15 cellular contexts compared by ENCODE assay signal in the genomic region with DNA sequence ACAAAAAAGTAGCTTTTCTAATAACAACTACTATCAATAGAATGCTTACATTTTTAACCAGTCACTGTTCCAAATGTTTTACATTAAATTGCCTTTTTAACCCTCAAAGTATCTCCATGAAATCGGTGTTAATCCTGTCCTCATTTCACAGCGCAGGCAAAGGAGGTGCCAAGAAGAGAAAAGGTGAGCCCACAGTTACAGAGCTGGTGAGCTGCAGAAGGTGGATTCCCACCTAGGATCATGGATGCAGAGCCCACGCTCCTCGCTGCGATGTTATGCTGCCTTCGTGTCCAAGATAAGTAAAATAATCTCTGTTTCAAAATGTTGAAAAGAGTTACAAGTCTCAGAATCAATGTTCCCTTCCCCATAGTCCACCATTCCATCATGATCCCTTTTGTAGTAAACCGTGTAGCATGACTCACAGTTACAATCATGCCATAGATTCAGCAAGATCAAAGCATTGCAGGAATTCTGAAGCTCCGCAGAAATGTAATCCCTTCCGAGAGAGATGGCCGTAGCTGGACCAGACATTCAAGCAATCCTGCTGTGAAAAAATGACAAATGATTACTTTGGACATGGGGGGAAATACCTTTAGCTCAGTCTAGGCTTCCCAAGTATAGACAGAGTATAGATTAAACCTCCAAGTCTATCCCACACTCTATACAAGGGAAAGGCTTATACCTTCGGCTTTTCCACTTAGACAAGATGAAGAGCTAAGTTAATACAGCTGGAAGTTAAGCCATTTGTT.
A peak's percentile ranks its signal among the peaks of the same experiment; 100 is the strongest.
DNase-seq lines count a peak whose midpoint lies in the region; ATAC-seq and TF ChIP-seq lines count a peak whose summit lies in the region.
"Had no signal": no experiment of that assay in that cellular context is flagged by ENCODE, and none has a peak within 500 bp of the region (broad histone marks: within the 10 kb centered on the region; RNA-seq: fewer than 3 reads in every experiment).

No MANE protein-coding gene starts in this region.

- no peak overlapping the region for H3K9ac ChIP-seq in SK-N-SH

- no peak for ATAC-seq in omental fat pad (ENCODE audit: low FRiP score)
- ATAC-seq: activated CD8-positive, alpha-beta T cell treated with anti-CD3 and anti-CD28 coated beads, Interleukin-2, amount 10 ng/mL, durations not matched to agents 7 days and 5 days; Right ventricle myocardium inferior had no signal

- H3K4me3 Mint-ChIP-seq in endothelial cell (ENCODE audit: unreplicated experiment) (no peak overlapping the region), type B pancreatic cell (no peak overlapping the region)
- H3K4me3 Mint-ChIP-seq: activated CD8-positive, alpha-beta T cell treated with anti-CD3 and anti-CD28 coated beads, Interleukin-2, amount 10 ng/mL, durations not matched to agents 7 days and 5 days had no signal

- no peaks in the 10 kb centered on the region for H3K27me3 ChIP-seq in SK-N-SH (ENCODE audit: insufficient read depth)
- H3K27me3 ChIP-seq: esophagus squamous epithelium, suprapubic skin had no signal

- DNase-seq in GM04503 (ENCODE audit: low read depth) (peak; percentile 54), SK-N-SH (no peak), fibroblast of pulmonary artery (ENCODE audit: low read depth) (peak; percentile 23), skeletal muscle cell (ENCODE audit: low read depth) (peak; percentile 56), endothelial cell (ENCODE audit: low spot score) (no peak), type B pancreatic cell (ENCODE audit: extremely low spot score, unreplicated experiment) (no peak), omental fat pad (ENCODE audit: low spot score) (no peak)
- DNase-seq in NK-92 treated with Interleukin-12 subunit alpha and Interleukin-12 subunit beta, amount 100 ng/mL, for 24 hours (lab: John Stamatoyannopoulos, UW): no peak
- DNase-seq: activated CD8-positive, alpha-beta T cell treated with anti-CD3 and anti-CD28 coated beads, Interleukin-2, amount 10 ng/mL, durations not matched to agents 7 days and 5 days; cerebellar nuclear complex; esophagus squamous epithelium; NCI-H1930; NCI-H774 had no signal

- no peak for TF ChIP-seq CTCF in SK-N-SH (IDR thresholded peaks at IDR 0.05)
- TF ChIP-seq CTCF in fibroblast of pulmonary artery (IDR thresholded peaks at IDR 0.05; ENCODE audit: low read length, missing control alignments): no peak
- TF ChIP-seq CTCF in endothelial cell (IDR thresholded peaks at IDR 0.05; ENCODE audit: unreplicated experiment): no peak
- TF ChIP-seq CTCF in type B pancreatic cell (conservative IDR thresholded peaks at IDR 0.05): no peak
- no peak for TF ChIP-seq CTCF in omental fat pad (IDR thresholded peaks at IDR 0.05)

- H3K79me2 ChIP-seq in SK-N-SH (ENCODE audit: insufficient read depth): no peaks in the 10 kb centered on the region

- H3K4me3 ChIP-seq in SK-N-SH (ENCODE audit: low read depth in 2 of 2, low read length in 1 of 2) (no peak overlapping the region), fibroblast of pulmonary artery (replicated peaks; ENCODE audit: low read depth, low read length) (no peak overlapping the region), skeletal muscle cell (ENCODE audit: low read depth, low read length) (no peak overlapping the region)
- H3K4me3 ChIP-seq: esophagus squamous epithelium, suprapubic skin had no signal

- H3K27ac Mint-ChIP-seq in endothelial cell (ENCODE audit: unreplicated experiment) (no peak overlapping the region), type B pancreatic cell (no peak overlapping the region)
- H3K27ac Mint-ChIP-seq: activated CD8-positive, alpha-beta T cell treated with anti-CD3 and anti-CD28 coated beads, Interleukin-2, amount 10 ng/mL, durations not matched to agents 7 days and 5 days had no signal

- POLR2A ChIA-PET in SK-N-SH (lab: Yijun Ruan, JAX): no interaction called here

- H3K9me3 Mint-ChIP-seq in endothelial cell (ENCODE audit: unreplicated experiment): no peaks in the 10 kb centered on the region
- H3K9me3 Mint-ChIP-seq in type B pancreatic cell: peaks cover 5% of the 10 kb centered on the region

- WGBS in SK-N-SH (ENCODE audit: low lambda C conversion rate): 73% methylated on average over 11 of the region's 11 CpGs

- no peak overlapping the region for H3K4me2 ChIP-seq in SK-N-SH

- CTCF ChIA-PET in SK-N-SH (lab: Yijun Ruan, JAX): no interaction called here

- no peaks in the 10 kb centered on the region for H3F3A ChIP-seq in SK-N-SH (replicated peaks; ENCODE audit: insufficient read depth)

- H4K20me1 ChIP-seq in SK-N-SH (ENCODE audit: insufficient read depth): no peaks in the 10 kb centered on the region

- H3K4me1 ChIP-seq in SK-N-SH (ENCODE audit: control insufficient read depth in 1 of 2, insufficient read depth in 2 of 2, low read depth in 1 of 2, low read length in 1 of 2): no peaks in the 10 kb centered on the region; a peak in 1 of 4 replicates
- H3K4me1 ChIP-seq: esophagus squamous epithelium, suprapubic skin had no signal

- peak overlapping the region; percentile 24; the same call in 1 of the 2 replicates for H2AFZ ChIP-seq in SK-N-SH (ENCODE audit: low read depth)

- no peak overlapping the region for H3K27ac ChIP-seq in SK-N-SH (ENCODE audit: low read depth in 2 of 2, low read length in 1 of 2)
- H3K27ac ChIP-seq: esophagus squamous epithelium, suprapubic skin had no signal

- H3K4me1 Mint-ChIP-seq in endothelial cell (ENCODE audit: unreplicated experiment) (no peaks in the 10 kb centered on the region), type B pancreatic cell (ENCODE audit: unreplicated experiment) (peaks cover 23% of the 10 kb centered on the region)

- H3K36me3 Mint-ChIP-seq in endothelial cell (ENCODE audit: low read depth, unreplicated experiment) (no peaks in the 10 kb centered on the region), type B pancreatic cell (no peaks in the 10 kb centered on the region)

- 0 out of 4 replicates have a peak, but pooled peaks of 1 of the 2 experiments have one; percentile 15 for TF ChIP-seq EP300 in SK-N-SH (IDR thresholded peaks at IDR 0.05; ENCODE audit: borderline replicate concordance in 1 of 2, low read depth in 1 of 2, low read length in 1 of 2)

- H3K9me2 ChIP-seq in SK-N-SH: no peaks in the 10 kb centered on the region

- no peaks in the 10 kb centered on the region for H3K9me3 ChIP-seq in SK-N-SH
- H3K9me3 ChIP-seq: esophagus squamous epithelium, suprapubic skin had no signal

- no peak for TF ChIP-seq RAD21 in SK-N-SH (IDR thresholded peaks at IDR 0.05; ENCODE audit: low read length)

- peaks cover 0 to 3% of the 10 kb centered on the region in 2 experiments for H3K36me3 ChIP-seq in SK-N-SH (replicated peaks in 1 of 2; ENCODE audit: control insufficient read depth in 1 of 2, insufficient read depth in 2 of 2, low read length in 1 of 2)
- H3K36me3 ChIP-seq: esophagus squamous epithelium, suprapubic skin had no signal

- H3K27me3 Mint-ChIP-seq in endothelial cell (ENCODE audit: unreplicated experiment): no peaks in the 10 kb centered on the region
- H3K27me3 Mint-ChIP-seq in type B pancreatic cell: no peaks in the 10 kb centered on the region

TF ChIP-seq in SK-N-SH, 30 proteins besides CTCF, POLR2A, EP300 and RAD21:
- TF ChIP-seq PBX3 (IDR thresholded peaks at IDR 0.05) (peak; percentile 52), JUND (IDR thresholded peaks at IDR 0.05) (peak; percentile 37; the same call in 1 of the 2 replicates), FOSL2 (IDR thresholded peaks at IDR 0.05; ENCODE audit: borderline replicate concordance, low read depth) (0 out of 2 replicates have a peak, but pooled peaks have one; percentile 34), RFX5 (IDR thresholded peaks at IDR 0.05; ENCODE audit: low read length) (no peak), FOXJ3 (CRISPR knock-in tag; IDR thresholded peaks at IDR 0.05) (no peak), TCF12 (IDR thresholded peaks at IDR 0.05) (0 out of 2 replicates have a peak, but pooled peaks have one; percentile 5)

Comparison
In these comparisons a context has a peak if more than half of its experiments do, and no peak if none do; other contexts are left out.
1. DNase-seq: peak in GM04503 (single experiment), fibroblast of pulmonary artery (single experiment) and skeletal muscle cell (single experiment); none in SK-N-SH (single experiment), endothelial cell (single experiment), type B pancreatic cell (single experiment), omental fat pad (single experiment) and NK-92 treated with Interleukin-12 subunit alpha and Interleukin-12 subunit beta, amount 100 ng/mL, for 24 hours (single experiment).